11 cellular contexts compared by ENCODE assay signal in the genomic region with DNA sequence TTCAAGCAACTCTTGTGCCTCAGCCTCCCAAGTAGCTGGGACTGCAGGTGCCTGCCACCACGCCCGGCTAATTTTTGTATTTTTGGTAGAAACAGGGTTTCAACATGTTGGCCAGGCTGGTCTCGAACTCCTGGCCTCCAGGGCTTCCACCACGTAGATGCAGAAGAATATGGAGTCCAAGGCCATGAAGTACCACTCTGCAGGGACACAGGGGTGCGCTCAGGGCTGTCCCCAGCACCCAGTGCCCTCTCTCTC. TPM values are rescaled to one million over a fixed set of nuclear protein-coding genes. Genes with fewer than 3 reads are reported as not detected.
DNase-seq lines count a peak whose midpoint lies in the region; ATAC-seq, FAIRE-seq and TF ChIP-seq lines count a peak whose summit lies in the region.
"Not testable (repeated sequence)": the region's sequence is repeated elsewhere in the genome, so short reads cannot be mapped to it uniquely, and the experiment has no call there.
"Had no signal": no experiment of that assay in that cellular context is flagged by ENCODE, and none has a peak within 500 bp of the region (broad histone marks: within the 10 kb centered on the region; RNA-seq: fewer than 3 reads in every experiment).

No MANE protein-coding gene starts in this region.

- not testable (repeated sequence) for H3K9me3 Mint-ChIP-seq in GM23338

- CTCF ChIA-PET in PC-9 (lab: Charles Lee) (interaction anchor here (0.5 to 1.6 kb wide), 4 partner anchors 21 to 35 kb away, joined by 3 to 6 read pairs (median 4); partner anchors contain the start of genes BANF1 and EIF1AD), K562 (lab: Yijun Ruan, JAX; ENCODE audit: low intra/inter-chr PET ratio) (interaction anchor here (0.5 to 1.3 kb wide), 2 partner anchors 34 to 609 kb away, joined by 4 to 6 read pairs; no protein-coding TSS in a partner anchor)

- H3K27me3 ChIP-seq in GM23338 (ENCODE audit: insufficient read depth); PC-9 (ENCODE audit: insufficient read depth, low read depth); K562 (ENCODE audit: control insufficient read depth in 2 of 2, insufficient read depth in 2 of 2, low read length in 2 of 2): not testable (repeated sequence)
- peaks cover 0 to 29% (median 13%) of the 10 kb centered on the region in 3 experiments for H3K27me3 ChIP-seq in neuronal stem cell (ENCODE audit: control insufficient read depth in 3 of 3, insufficient read depth in 3 of 3, low read depth in 1 of 3, low read length in 3 of 3)

- H2BK5ac ChIP-seq in neuronal stem cell (ENCODE audit: low read length), result not testable (repeated sequence)

- not testable (repeated sequence) for H4K91ac ChIP-seq in neuronal stem cell (ENCODE audit: low read depth, low read length, poor library complexity)

- not testable (repeated sequence) for H2BK12ac ChIP-seq in neuronal stem cell (ENCODE audit: low read length)

- not testable (repeated sequence) for H3K9me1 ChIP-seq in K562 (ENCODE audit: control insufficient read depth, insufficient read depth, low read length)

- TF ChIP-seq RAD21 in K562 (CRISPR knock-in tag; conservative IDR thresholded peaks at IDR 0.05 in 1 of 2, IDR thresholded peaks at IDR 0.05 in 1 of 2), result not testable (repeated sequence)

- H3K79me2 ChIP-seq in GM23338 (replicated peaks; ENCODE audit: insufficient read depth); PC-9 (ENCODE audit: low read depth); K562 (ENCODE audit: control insufficient read depth, insufficient read depth, low read length): not testable (repeated sequence)

- H2BK15ac ChIP-seq in neuronal stem cell (ENCODE audit: low read length), result peak overlapping the region; percentile 21

- not testable (repeated sequence) for H3K4me2 ChIP-seq in GM23338; PC-9; K562 (ENCODE audit: insufficient read depth, low read length); neuronal stem cell (ENCODE audit: insufficient read depth, low read length, poor library complexity, severe bottlenecking)

- TF ChIP-seq EP300 in K562 (IDR thresholded peaks at IDR 0.05; ENCODE audit: low read length), result not testable (repeated sequence)

- H2AFZ ChIP-seq in GM23338 (peak overlapping the region; percentile 94), PC-9 (0 out of 2 replicates have a peak overlapping the region, but pooled peaks have one; percentile 25), K562 (ENCODE audit: low read depth, low read length) (peak overlapping the region; percentile 97; the same call in 1 of the 2 replicates), neuronal stem cell (ENCODE audit: low read length) (peak overlapping the region; percentile 88)

- 25% methylated on average over 5 of the region's 5 CpGs for WGBS in K562 (ENCODE audit: insufficient coverage, low coverage, missing lambda C conversion rate)
- WGBS in neuronal stem cell (ENCODE audit: extremely low coverage in 2 of 2, insufficient read length in 2 of 2, insufficient replicate concordance in 1 of 2), 2 donors, result no CpG with 5 or more reads among the region's 5 CpGs

- not testable (repeated sequence) for TF ChIP-seq CTCF in GM23338 (conservative IDR thresholded peaks at IDR 0.05; ENCODE audit: low read depth in 2 of 2); PC-9 (conservative IDR thresholded peaks at IDR 0.05); K562 (IDR thresholded peaks at IDR 0.05 in 2 of 3, conservative IDR thresholded peaks at IDR 0.05 in 1 of 3; ENCODE audit: insufficient read depth in 2 of 3, low read depth in 1 of 3, low read length in 3 of 3)

- H3K23ac ChIP-seq in neuronal stem cell (ENCODE audit: low read depth, low read length, poor library complexity), result not testable (repeated sequence)

- H3K4me1 ChIP-seq in GM23338 (ENCODE audit: insufficient read depth); neuronal stem cell (ENCODE audit: control insufficient read depth in 2 of 2, insufficient read depth in 1 of 2, low read depth in 1 of 2, low read length in 2 of 2): not testable (repeated sequence)
- H3K4me1 ChIP-seq in PC-9 (replicated peaks; ENCODE audit: insufficient read depth), result peaks cover 20% of the 10 kb centered on the region
- peaks cover 13 to 52% of the 10 kb centered on the region in 2 experiments for H3K4me1 ChIP-seq in K562 (replicated peaks in 1 of 2; ENCODE audit: control insufficient read depth in 2 of 2, insufficient read depth in 2 of 2, low read length in 2 of 2)

- H3K14ac ChIP-seq in neuronal stem cell (ENCODE audit: low read length), result not testable (repeated sequence)

- not testable (repeated sequence) for H3K27ac Mint-ChIP-seq in GM23338

- H3K18ac ChIP-seq in neuronal stem cell (ENCODE audit: low read length), result not testable (repeated sequence)

- not testable (repeated sequence) for H3K27ac ChIP-seq in GM23338 (ENCODE audit: low read depth); PC-9; K562 (ENCODE audit: extremely low read depth, low read depth, low read length); neuronal stem cell (replicated peaks; ENCODE audit: low read length)

- peak; percentile 15 for FAIRE-seq in K562 (lab: Jason Lieb, UNC)

- POLR2A ChIA-PET in PC-9 (lab: Charles Lee; ENCODE audit: unreplicated experiment), result not testable (repeated sequence)
- POLR2A ChIA-PET in K562 (lab: Yijun Ruan, JAX), result interaction anchor here (0.6 to 1.6 kb wide), 6 partner anchors 16 to 521 kb away, joined by 3 to 13 read pairs (median 3); partner anchors contain the start of genes BANF1 and CCDC85B

- H3K9me2 ChIP-seq in GM23338 (ENCODE audit: insufficient read depth); PC-9 (ENCODE audit: insufficient read depth): not testable (repeated sequence)

- intact Hi-C loops in PC-9 (cut with micrococcal nuclease; ENCODE audit: unreplicated experiment); K562 (cut with micrococcal nuclease): not testable (repeated sequence)

- H3K4me1 Mint-ChIP-seq in GM23338, result not testable (repeated sequence)

- H2BK120ac ChIP-seq in neuronal stem cell (ENCODE audit: low read depth, low read length), result not testable (repeated sequence)

- TF ChIP-seq POLR2A in K562 (conservative IDR thresholded peaks at IDR 0.05), result not testable (repeated sequence)

- not testable (repeated sequence) for H3K36me3 ChIP-seq in GM23338 (ENCODE audit: insufficient read depth); PC-9 (ENCODE audit: low read depth); K562 (ENCODE audit: control insufficient read depth, insufficient read depth, low read length); neuronal stem cell (replicated peaks in 1 of 2; ENCODE audit: control insufficient read depth in 2 of 2, insufficient read depth in 2 of 2, low read length in 2 of 2)

- not testable (repeated sequence) for H3K4ac ChIP-seq in neuronal stem cell (ENCODE audit: low read length)

- H2AK5ac ChIP-seq in neuronal stem cell (ENCODE audit: low read depth, low read length), result peak overlapping the region; percentile 25

- H3K79me1 ChIP-seq in neuronal stem cell (ENCODE audit: low read depth, low read length), result not testable (repeated sequence)

- peak overlapping the region in 1 of 2 experiments; percentile 54; a peak in 2 of 4 replicates for H3K9ac ChIP-seq in K562 (ENCODE audit: insufficient read depth in 1 of 2, low read depth in 2 of 2, low read length in 2 of 2)
- not testable (repeated sequence) for H3K9ac ChIP-seq in neuronal stem cell (ENCODE audit: low read depth, low read length, poor library complexity)

- H3K27me3 Mint-ChIP-seq in GM23338 (ENCODE audit: insufficient read depth, low read depth, poor library complexity), result peaks cover 26% of the 10 kb centered on the region

- not testable (repeated sequence) for ATAC-seq in GM23338, K562

- not testable (repeated sequence) for H4K20me1 ChIP-seq in GM23338 (replicated peaks; ENCODE audit: insufficient read depth); PC-9 (ENCODE audit: insufficient read depth); K562 (replicated peaks; ENCODE audit: control insufficient read depth, insufficient read depth, low read length)

- H3K36me3 Mint-ChIP-seq in GM23338 (ENCODE audit: low read depth), result not testable (repeated sequence)

- not testable (repeated sequence) for H3F3A ChIP-seq in GM23338 (replicated peaks; ENCODE audit: low read depth); PC-9 (ENCODE audit: insufficient read depth, low read depth)

- not testable (repeated sequence) for BruUV-seq in PC-9 (replicated peaks; lab: Mats Ljungman, UMichigan); K562 (replicated peaks; lab: Mats Ljungman, UMichigan)

- in situ Hi-C loops in K562 (cut with MboI), result not testable (repeated sequence)

- H3K4me3 ChIP-seq in GM23338; PC-9; K562; neuronal stem cell (ENCODE audit: low read length in 2 of 2): not testable (repeated sequence)

- not testable (repeated sequence) for DNase-seq in GM23338 (ENCODE audit: low spot score); PC-9; K562 (ENCODE audit: extremely low read depth in 1 of 4, low spot score in 3 of 4); neuronal stem cell (ENCODE audit: low spot score)

- not testable (repeated sequence) for H3K9me3 ChIP-seq in PC-9 (ENCODE audit: insufficient read depth, low read depth); K562 (replicated peaks; ENCODE audit: control insufficient read depth, insufficient read depth, low read depth, low read length); neuronal stem cell (replicated peaks in 1 of 2; ENCODE audit: control insufficient read depth in 2 of 2, insufficient read depth in 1 of 2, low read depth in 1 of 2, low read length in 2 of 2)

- not testable (repeated sequence) for H3K4me3 Mint-ChIP-seq in GM23338

- not testable (repeated sequence) for H4K8ac ChIP-seq in neuronal stem cell (ENCODE audit: low read depth, low read length)

RNA-seq across cellular contexts. Expression of gene CATSPER1, which starts 3.2 kb away (rescaled TPM):
- total RNA-seq in GM23338 (2014; rRNA removed; shearing (Covaris generic)), result not detected in 2 replicates
- not detected in 2 replicates for polyA plus RNA-seq in GM23338 (2016; fragmentation: Nextera tagmentation; extraction: Ambion mirVana)
- 2.3 and 4.2 TPM in 2 replicates for total RNA-seq in PC-9 (2021)
- 0.60 and 2.4 TPM in 2 replicates for total RNA-seq in K562 (2011; cell fraction: chromatin; rRNA removed; ENCODE audit: low replicate concordance)
- total RNA-seq in K562 (2011; cell fraction: nucleolus; rRNA removed), result 0.39 and 3.2 TPM in 2 replicates
- total RNA-seq in K562 (2011; cell fraction: nucleoplasm; rRNA removed), result 0.95 and 1.5 TPM in 2 replicates
- 0.04 and 0.32 TPM in 2 replicates for total RNA-seq in K562 (2014; rRNA removed)
- total RNA-seq in K562 (2014; rRNA removed; fragmentation: Illumina TruSeq; extraction: Trizol), result 0.13 and 0.47 TPM in 2 replicates
- total RNA-seq in K562 (2015; rRNA removed; fragmentation: Illumina TruSeq; extraction: Trizol), result 0.45 and 0.47 TPM in 2 replicates
- 0.56 and 1.1 TPM in 2 replicates for total RNA-seq in K562 (2021)
- 1.4 and 3.3 TPM in 2 replicates for polyA plus RNA-seq in K562 (2011; rRNA removed)
- 0.84 and 3.5 TPM in 2 replicates for polyA plus RNA-seq in K562 (2011; cell fraction: cytosol; rRNA removed)
- polyA plus RNA-seq in K562 (2011; cell fraction: nucleus; rRNA removed), result 0.46 and 1.6 TPM in 2 replicates
- 2.2 and 2.5 TPM in 2 replicates for polyA plus RNA-seq in K562 (2012)
- 0.21 and 0.46 TPM in 2 replicates for polyA plus RNA-seq in K562 (2014; fragmentation: Illumina TruSeq; extraction: Trizol)
- polyA plus RNA-seq in K562 (2014; fragmentation: Nextera tagmentation; extraction: Ambion mirVana), result 1 to 10 TPM in 1 of 2 experiments, under 1 TPM in 1; 0.76 to 1.5 TPM
- polyA plus RNA-seq in K562 (2014; rRNA removed), result 0.85 and 1.1 TPM in 2 replicates
- 0.09 and 0.81 TPM in 2 replicates for polyA minus RNA-seq in K562 (2011; rRNA and poly(A)+ RNA removed)
- 0.86 TPM in 1 of 2 replicates, not detected in the other for polyA minus RNA-seq in K562 (2011; cell fraction: cytosol; rRNA and poly(A)+ RNA removed)
- polyA minus RNA-seq in K562 (2011; cell fraction: nucleus; rRNA and poly(A)+ RNA removed), result 0.40 and 0.44 TPM in 2 replicates
- polyA plus RNA-seq in neuronal stem cell (2013, experiment 1 of 2), result 0.07 TPM
- polyA plus RNA-seq in neuronal stem cell (2013, experiment 2 of 2), result not detected
- total RNA-seq: CD4-positive, alpha-beta T cell; CD8-positive, alpha-beta memory T cell; G401; H7 had no signal
- polyA plus RNA-seq: CD8-positive, alpha-beta memory T cell had no signal

RNA-seq across cellular contexts. Expression of gene CST6, which starts 11.3 kb away (rescaled TPM):
- 4.2 and 5.9 TPM in 2 replicates for total RNA-seq in GM23338 (2014; rRNA removed; shearing (Covaris generic))
- 8.3 and 9.9 TPM in 2 replicates for polyA plus RNA-seq in GM23338 (2016; fragmentation: Nextera tagmentation; extraction: Ambion mirVana)
- 52.0 and 58.5 TPM in 2 replicates for total RNA-seq in PC-9 (2021)
- total RNA-seq in K562 (2011; cell fraction: chromatin; rRNA removed; ENCODE audit: low replicate concordance), result not detected in 2 replicates
- total RNA-seq in K562 (2011; cell fraction: nucleolus; rRNA removed), result not detected in 2 replicates
- total RNA-seq in K562 (2011; cell fraction: nucleoplasm; rRNA removed), result not detected in 2 replicates
- total RNA-seq in K562 (2014; rRNA removed), result not detected in 2 replicates
- total RNA-seq in K562 (2014; rRNA removed; fragmentation: Illumina TruSeq; extraction: Trizol), result not detected in 2 replicates
- total RNA-seq in K562 (2015; rRNA removed; fragmentation: Illumina TruSeq; extraction: Trizol), result not detected in 2 replicates
- total RNA-seq in K562 (2021), result not detected in 2 replicates
- not detected in 2 replicates for polyA plus RNA-seq in K562 (2011; rRNA removed)
- polyA plus RNA-seq in K562 (2011; cell fraction: cytosol; rRNA removed), result not detected in 2 replicates
- not detected in 2 replicates for polyA plus RNA-seq in K562 (2011; cell fraction: nucleus; rRNA removed)
- polyA plus RNA-seq in K562 (2012), result not detected in 2 replicates
- polyA plus RNA-seq in K562 (2014; fragmentation: Illumina TruSeq; extraction: Trizol), result not detected in 2 replicates
- polyA plus RNA-seq in K562 (2014; fragmentation: Nextera tagmentation; extraction: Ambion mirVana), result not detected
- not detected in 2 replicates for polyA plus RNA-seq in K562 (2014; rRNA removed)
- not detected in 2 replicates for polyA minus RNA-seq in K562 (2011; rRNA and poly(A)+ RNA removed)
- not detected in 2 replicates for polyA minus RNA-seq in K562 (2011; cell fraction: cytosol; rRNA and poly(A)+ RNA removed)
- polyA minus RNA-seq in K562 (2011; cell fraction: nucleus; rRNA and poly(A)+ RNA removed), result not detected in 2 replicates
- polyA plus RNA-seq in neuronal stem cell (2013, experiment 1 of 2), result not detected
- polyA plus RNA-seq in neuronal stem cell (2013, experiment 2 of 2), result not detected
- total RNA-seq: CD4-positive, alpha-beta T cell; CD8-positive, alpha-beta memory T cell; Daoy; G401; H7 had no signal
- polyA plus RNA-seq: A549; CD8-positive, alpha-beta memory T cell had no signal

RNA-seq across cellular contexts. Expression of gene BANF1, which starts 20.8 kb away (rescaled TPM):
- 44.7 and 58.2 TPM in 2 replicates for total RNA-seq in GM23338 (2014; rRNA removed; shearing (Covaris generic))
- polyA plus RNA-seq in GM23338 (2016; fragmentation: Nextera tagmentation; extraction: Ambion mirVana) (765 and 903 TPM in 2 replicates), K562 (2011; rRNA removed) (160 and 218 TPM in 2 replicates), K562 (2014; fragmentation: Illumina TruSeq; extraction: Trizol) (413 and 508 TPM in 2 replicates), K562 (2014; fragmentation: Nextera tagmentation; extraction: Ambion mirVana) (100 to 1,000 TPM; 631 to 651 TPM), K562 (2014; rRNA removed) (226 and 263 TPM in 2 replicates)
- total RNA-seq in PC-9 (2021) (386 and 513 TPM in 2 replicates), K562 (2014; rRNA removed) (108 and 137 TPM in 2 replicates), K562 (2014; rRNA removed; fragmentation: Illumina TruSeq; extraction: Trizol) (123 and 126 TPM in 2 replicates), K562 (2015; rRNA removed; fragmentation: Illumina TruSeq; extraction: Trizol) (117 and 123 TPM in 2 replicates), K562 (2021) (285 and 295 TPM in 2 replicates)
- 25.3 and 48.9 TPM in 2 replicates for total RNA-seq in K562 (2011; cell fraction: chromatin; rRNA removed; ENCODE audit: low replicate concordance)
- 39.3 and 51.5 TPM in 2 replicates for total RNA-seq in K562 (2011; cell fraction: nucleolus; rRNA removed)
- 50.8 and 78.0 TPM in 2 replicates for total RNA-seq in K562 (2011; cell fraction: nucleoplasm; rRNA removed)
- 292 and 374 TPM in 2 replicates for polyA plus RNA-seq in K562 (2011; cell fraction: cytosol; rRNA removed)
- polyA plus RNA-seq in K562 (2011; cell fraction: nucleus; rRNA removed), result 107 and 151 TPM in 2 replicates
- 188 and 324 TPM in 2 replicates for polyA plus RNA-seq in K562 (2012)
- 92.4 and 96.0 TPM in 2 replicates for polyA minus RNA-seq in K562 (2011; rRNA and poly(A)+ RNA removed)
- 40.0 and 64.2 TPM in 2 replicates for polyA minus RNA-seq in K562 (2011; cell fraction: cytosol; rRNA and poly(A)+ RNA removed)
- 18.3 and 29.5 TPM in 2 replicates for polyA minus RNA-seq in K562 (2011; cell fraction: nucleus; rRNA and poly(A)+ RNA removed)
- 485 TPM for polyA plus RNA-seq in neuronal stem cell (2013, experiment 1 of 2)
- polyA plus RNA-seq in neuronal stem cell (2013, experiment 2 of 2), result 490 TPM

RNA-seq across cellular contexts. Expression of gene EIF1AD, which starts 21.2 kb away (rescaled TPM):
- 30.8 and 32.1 TPM in 2 replicates for total RNA-seq in GM23338 (2014; rRNA removed; shearing (Covaris generic))
- polyA plus RNA-seq in GM23338 (2016; fragmentation: Nextera tagmentation; extraction: Ambion mirVana) (16.1 and 18.6 TPM in 2 replicates), K562 (2011; rRNA removed) (58.7 TPM in 2 replicates), K562 (2014; fragmentation: Illumina TruSeq; extraction: Trizol) (66.5 and 68.6 TPM in 2 replicates), K562 (2014; fragmentation: Nextera tagmentation; extraction: Ambion mirVana) (10 to 100 TPM; 66.9 to 98.8 TPM), K562 (2014; rRNA removed) (50.1 and 50.9 TPM in 2 replicates)
- total RNA-seq in PC-9 (2021) (42.9 and 55.2 TPM in 2 replicates), K562 (2014; rRNA removed) (58.7 and 63.5 TPM in 2 replicates), K562 (2014; rRNA removed; fragmentation: Illumina TruSeq; extraction: Trizol) (52.0 and 55.7 TPM in 2 replicates), K562 (2015; rRNA removed; fragmentation: Illumina TruSeq; extraction: Trizol) (54.6 and 57.2 TPM in 2 replicates), K562 (2021) (63.5 and 67.3 TPM in 2 replicates)
- total RNA-seq in K562 (2011; cell fraction: chromatin; rRNA removed; ENCODE audit: low replicate concordance), result 89.4 and 137 TPM in 2 replicates
- total RNA-seq in K562 (2011; cell fraction: nucleolus; rRNA removed), result 61.6 and 76.4 TPM in 2 replicates
- 76.9 and 106 TPM in 2 replicates for total RNA-seq in K562 (2011; cell fraction: nucleoplasm; rRNA removed)
- polyA plus RNA-seq in K562 (2011; cell fraction: cytosol; rRNA removed), result 56.6 and 67.7 TPM in 2 replicates
- 46.7 and 60.3 TPM in 2 replicates for polyA plus RNA-seq in K562 (2011; cell fraction: nucleus; rRNA removed)
- polyA plus RNA-seq in K562 (2012), result 28.4 and 45.6 TPM in 2 replicates
- polyA minus RNA-seq in K562 (2011; rRNA and poly(A)+ RNA removed), result 99.4 and 103 TPM in 2 replicates
- polyA minus RNA-seq in K562 (2011; cell fraction: cytosol; rRNA and poly(A)+ RNA removed), result 45.2 and 46.6 TPM in 2 replicates
- 27.7 and 37.1 TPM in 2 replicates for polyA minus RNA-seq in K562 (2011; cell fraction: nucleus; rRNA and poly(A)+ RNA removed)
- 18.8 TPM for polyA plus RNA-seq in neuronal stem cell (2013, experiment 1 of 2)
- polyA plus RNA-seq in neuronal stem cell (2013, experiment 2 of 2), result 20.0 TPM

RNA-seq across cellular contexts. Expression of gene GAL3ST3, which starts 25.8 kb away (rescaled TPM):
- total RNA-seq in GM23338 (2014; rRNA removed; shearing (Covaris generic)), result 48.0 and 63.4 TPM in 2 replicates
- polyA plus RNA-seq in GM23338 (2016; fragmentation: Nextera tagmentation; extraction: Ambion mirVana) (12.7 and 15.6 TPM in 2 replicates), K562 (2011; rRNA removed) (not detected in 2 replicates), K562 (2014; fragmentation: Illumina TruSeq; extraction: Trizol) (not detected in 2 replicates), K562 (2014; fragmentation: Nextera tagmentation; extraction: Ambion mirVana) (not detected), K562 (2014; rRNA removed) (not detected in 2 replicates)
- total RNA-seq in PC-9 (2021) (not detected in 2 replicates), K562 (2014; rRNA removed) (not detected in 2 replicates), K562 (2014; rRNA removed; fragmentation: Illumina TruSeq; extraction: Trizol) (not detected in 2 replicates), K562 (2015; rRNA removed; fragmentation: Illumina TruSeq; extraction: Trizol) (not detected in 2 replicates), K562 (2021) (not detected in 2 replicates)
- total RNA-seq in K562 (2011; cell fraction: chromatin; rRNA removed; ENCODE audit: low replicate concordance), result not detected in 2 replicates
- not detected in 2 replicates for total RNA-seq in K562 (2011; cell fraction: nucleolus; rRNA removed)
- total RNA-seq in K562 (2011; cell fraction: nucleoplasm; rRNA removed), result not detected in 2 replicates
- polyA plus RNA-seq in K562 (2011; cell fraction: cytosol; rRNA removed), result not detected in 2 replicates
- polyA plus RNA-seq in K562 (2011; cell fraction: nucleus; rRNA removed), result not detected in 2 replicates
- not detected in 2 replicates for polyA plus RNA-seq in K562 (2012)
- not detected in 2 replicates for polyA minus RNA-seq in K562 (2011; rRNA and poly(A)+ RNA removed)
- not detected in 2 replicates for polyA minus RNA-seq in K562 (2011; cell fraction: cytosol; rRNA and poly(A)+ RNA removed)
- not detected in 2 replicates for polyA minus RNA-seq in K562 (2011; cell fraction: nucleus; rRNA and poly(A)+ RNA removed)
- 24.0 TPM for polyA plus RNA-seq in neuronal stem cell (2013, experiment 1 of 2)
- 23.0 TPM for polyA plus RNA-seq in neuronal stem cell (2013, experiment 2 of 2)
- total RNA-seq: CD4-positive, alpha-beta T cell; CD8-positive, alpha-beta memory T cell; Daoy; G401 had no signal
- polyA plus RNA-seq: A549; CD14-positive monocyte; CD8-positive, alpha-beta memory T cell had no signal

Comparison
In these comparisons a context has a peak if more than half of its experiments do, and no peak if none do; other contexts are left out.
1. H2AFZ ChIP-seq: peak in every context shown above with its lines; median percentile 97 in K562; 94 in GM23338; 88 in neuronal stem cell; 25 in PC-9.